32 cellular contexts compared by ENCODE assay signal in genomic region chr1:3322440-3323020, GRCh38.
DNase-seq lines count a peak whose midpoint lies in the region; ATAC-seq, FAIRE-seq and TF ChIP-seq lines count a peak whose summit lies in the region.
"Had no signal": no experiment of that assay in that cellular context is flagged by ENCODE, and none has a peak within 500 bp of the region (broad histone marks: within the 10 kb centered on the region; RNA-seq: fewer than 3 reads in every experiment).

No MANE protein-coding gene starts in this region.

- 91 to 95% methylated on average over 13 to 16 of the region's 17 CpGs for WGBS in mesodermal cell (ENCODE audit: insufficient coverage in 2 of 2), 2 experiments
- 77 to 84% (median 81%) methylated on average over 16 to 17 of the region's 17 CpGs for WGBS in stomach, 5 donors

- peaks cover 11% of the 10 kb centered on the region for H3K4me1 Mint-ChIP-seq in astrocyte (ENCODE audit: low read depth, unreplicated experiment)

- H3K9me3 ChIP-seq in astrocyte (ENCODE audit: insufficient read depth, low read depth, low read length) (no peaks in the 10 kb centered on the region), mesodermal cell (ENCODE audit: control insufficient read depth, low read length) (no peaks in the 10 kb centered on the region), stomach (no peaks in the 10 kb centered on the region), Karpas-422 (ENCODE audit: low read length) (no peaks in the 10 kb centered on the region)
- H3K9me3 ChIP-seq: A549, breast epithelium, left lung, spleen, tibial artery had no signal

- H3K4me1 ChIP-seq in astrocyte (ENCODE audit: insufficient read depth, low read length) (peaks cover 15% of the 10 kb centered on the region), mesodermal cell (ENCODE audit: control insufficient read depth, insufficient read depth, low read length, poor library complexity, severe bottlenecking) (peaks cover 11% of the 10 kb centered on the region), stomach (peaks cover 19 to 40% (median 38%) of the 10 kb centered on the region in 4 donors), Karpas-422 (ENCODE audit: low read length) (no peaks in the 10 kb centered on the region)
- H3K4me1 ChIP-seq: breast epithelium, spleen had no signal

- no peak overlapping the region for H3K4me3 ChIP-seq in astrocyte (ENCODE audit: insufficient read depth, low read depth, low read length)
- H3K4me3 ChIP-seq in mesodermal cell (ENCODE audit: extremely low read depth, insufficient read depth, low read length, poor library complexity, severe bottlenecking): no peak overlapping the region
- no peak overlapping the region for H3K4me3 ChIP-seq in stomach
- H3K4me3 ChIP-seq in Karpas-422 (ENCODE audit: low read length): no peak overlapping the region
- H3K4me3 ChIP-seq: A549, breast epithelium, left lung, spleen, tibial artery had no signal

- H3K9ac ChIP-seq in astrocyte (ENCODE audit: low read length) (no peak overlapping the region), Karpas-422 (ENCODE audit: low read length) (no peak overlapping the region)

- H4K20me1 ChIP-seq in astrocyte (ENCODE audit: insufficient read depth, low read length) (peaks cover 14% of the 10 kb centered on the region), Karpas-422 (ENCODE audit: insufficient read depth, low read depth, low read length) (no peaks in the 10 kb centered on the region)

- H3K79me2 ChIP-seq in astrocyte (ENCODE audit: insufficient read depth, low read length) (no peaks in the 10 kb centered on the region), Karpas-422 (ENCODE audit: low read length) (no peaks in the 10 kb centered on the region)

- H3K36me3 Mint-ChIP-seq in astrocyte (ENCODE audit: low read depth, unreplicated experiment): no peaks in the 10 kb centered on the region
- H3K36me3 Mint-ChIP-seq: activated naive CD4-positive, alpha-beta T cell treated with anti-CD3 and anti-CD28 coated beads, Interleukin-2, amount 50 U/mL, for 24 hours; CD8-positive, alpha-beta memory T cell; naive thymus-derived CD4-positive, alpha-beta T cell had no signal

- H3K27ac ChIP-seq in astrocyte (ENCODE audit: low read depth, low read length) (no peak overlapping the region), mesodermal cell (ENCODE audit: low read depth, low read length, severe bottlenecking) (peak overlapping the region; percentile 41), stomach (peak overlapping the region; percentile 18 to 69 (median 65)), Karpas-422 (ENCODE audit: low read length) (no peak overlapping the region)
- H3K27ac ChIP-seq: breast epithelium, left lung, spleen, tibial artery had no signal

- H3K27me3 ChIP-seq in astrocyte (ENCODE audit: insufficient read depth, low read length) (peaks cover 3% of the 10 kb centered on the region), stomach (peaks cover 0 to 26% (median 0%) of the 10 kb centered on the region in 3 donors), Karpas-422 (ENCODE audit: low read length) (no peaks in the 10 kb centered on the region)
- H3K27me3 ChIP-seq: tibial artery had no signal

- no peak for TF ChIP-seq POLR2A in stomach (IDR thresholded peaks at IDR 0.05)

- ATAC-seq in left ventricle myocardium superior (no peak), Right ventricle myocardium superior (ENCODE audit: poor library complexity) (no peak), HG02852 (IDR thresholded peaks at IDR 0.05; ENCODE audit: unreplicated experiment) (no peak)
- ATAC-seq: A549; naive thymus-derived CD4-positive, alpha-beta T cell had no signal

- H3K27me3 Mint-ChIP-seq in astrocyte (ENCODE audit: low read depth, unreplicated experiment): peaks cover 10% of the 10 kb centered on the region

- peaks cover 2% of the 10 kb centered on the region for H3K9me3 Mint-ChIP-seq in astrocyte (ENCODE audit: unreplicated experiment)
- H3K9me3 Mint-ChIP-seq: activated naive CD4-positive, alpha-beta T cell treated with anti-CD3 and anti-CD28 coated beads, Interleukin-2, amount 50 U/mL, for 24 hours; activated T-helper 2 cell treated with anti-CD3 and anti-CD28 coated beads, Interferon-gamma antibody, Interleukin-2, Interleukin-4, amounts not matched to agents 10 μg/mL and 5 μg/mL and 100 μg/mL, durations not matched to agents 14 hours and 24 hours and 36 hours; H9 had no signal

- no peaks in the 10 kb centered on the region for H3K9me2 ChIP-seq in Karpas-422 (replicated peaks; ENCODE audit: insufficient read depth, low read length)

- H3K4me2 ChIP-seq in astrocyte (ENCODE audit: low read length) (no peak overlapping the region), Karpas-422 (ENCODE audit: low read depth, low read length, poor library complexity, severe bottlenecking) (no peak overlapping the region)
- H3K4me2 ChIP-seq: A549 had no signal

- DNase-seq in left ventricle myocardium superior (peak; percentile 28), Right ventricle myocardium superior (no peak), astrocyte (ENCODE audit: low read depth) (no peak), stomach (no peak), medulla oblongata (ENCODE audit: extremely low spot score) (no peak), Karpas-422 (no peak)
- DNase-seq: activated CD4-positive, alpha-beta T cell treated with anti-CD3 and anti-CD28 coated beads for 48 hours; activated T-cell treated with anti-CD3 and anti-CD28 coated beads for 4 hours; amniotic stem cell; CD8-positive, alpha-beta memory T cell; effector CD8-positive, alpha-beta T cell; H9; midbrain; naive thymus-derived CD4-positive, alpha-beta T cell; NCI-H1436 treated with DMSO at 0.1 percent for 48 hours; NCI-H2081 treated with DMSO at 0.1 percent for 48 hours; NCI-H446; NCI-H774; spleen; stimulated activated CD4-positive, alpha-beta T cell treated with anti-CD3 and anti-CD28 coated beads, Interleukin-2, amount 100 ng/mL, for 24 hours; stimulated activated CD8-positive, alpha-beta memory T cell treated with anti-CD3 and anti-CD28 coated beads, Interleukin-4, amount 100 ng/mL, for 48 hours; T1000; tibial artery had no signal

- H3K27ac Mint-ChIP-seq in astrocyte (ENCODE audit: unreplicated experiment): peak overlapping the region; percentile 26
- H3K27ac Mint-ChIP-seq: activated naive CD4-positive, alpha-beta T cell treated with anti-CD3 and anti-CD28 coated beads, Interleukin-2, amount 50 U/mL, for 24 hours; activated T-helper 2 cell treated with anti-CD3 and anti-CD28 coated beads, Interferon-gamma antibody, Interleukin-2, Interleukin-4, amounts not matched to agents 10 μg/mL and 5 μg/mL and 100 μg/mL, durations not matched to agents 14 hours and 24 hours and 36 hours; CD8-positive, alpha-beta memory T cell; H9; naive thymus-derived CD4-positive, alpha-beta T cell had no signal

- no peak overlapping the region for H3K4me3 Mint-ChIP-seq in astrocyte (ENCODE audit: unreplicated experiment)
- H3K4me3 Mint-ChIP-seq: activated naive CD4-positive, alpha-beta T cell treated with anti-CD3 and anti-CD28 coated beads, Interleukin-2, amount 50 U/mL, for 24 hours; CD8-positive, alpha-beta memory T cell; H9; naive thymus-derived CD4-positive, alpha-beta T cell had no signal

- TF ChIP-seq CTCF in astrocyte (IDR thresholded peaks at IDR 0.05; ENCODE audit: insufficient read depth, low read depth, low read length) (no peak), stomach (IDR thresholded peaks at IDR 0.05) (no peak)

- H2AFZ ChIP-seq in astrocyte (ENCODE audit: low read depth, low read length) (no peak overlapping the region), Karpas-422 (ENCODE audit: low read length) (no peak overlapping the region)

- FAIRE-seq in astrocyte (lab: Jason Lieb, UNC): no peak
- FAIRE-seq: A549, RCC 7860 had no signal

- H3K36me3 ChIP-seq in astrocyte (ENCODE audit: insufficient read depth, low read length) (no peaks in the 10 kb centered on the region), mesodermal cell (ENCODE audit: control insufficient read depth, insufficient read depth, low read length) (no peaks in the 10 kb centered on the region), stomach (no peaks in the 10 kb centered on the region), Karpas-422 (ENCODE audit: insufficient read depth, low read length) (no peaks in the 10 kb centered on the region)
- H3K36me3 ChIP-seq: breast epithelium, left lung, spleen, tibial artery, WERI-Rb-1 had no signal

- no peak for TF ChIP-seq EP300 in stomach (IDR thresholded peaks at IDR 0.05)

- intact Hi-C loops in left ventricle myocardium superior (cut with micrococcal nuclease): no loop called here
- intact Hi-C loops in Right ventricle myocardium superior (cut with DNase I): no loop called here
- intact Hi-C loops in stomach (cut with DNase I; ENCODE audit: low total_unique reads): no loop called here

Comparison
In these comparisons a context has a peak if more than half of its experiments do, and no peak if none do; other contexts are left out.
1. H3K27ac ChIP-seq: peak in mesodermal cell (single experiment) and stomach (5 of 5); none in astrocyte (single experiment) and Karpas-422 (single experiment).